1 cellular context compared by ENCODE assay signal in the genomic region with DNA sequence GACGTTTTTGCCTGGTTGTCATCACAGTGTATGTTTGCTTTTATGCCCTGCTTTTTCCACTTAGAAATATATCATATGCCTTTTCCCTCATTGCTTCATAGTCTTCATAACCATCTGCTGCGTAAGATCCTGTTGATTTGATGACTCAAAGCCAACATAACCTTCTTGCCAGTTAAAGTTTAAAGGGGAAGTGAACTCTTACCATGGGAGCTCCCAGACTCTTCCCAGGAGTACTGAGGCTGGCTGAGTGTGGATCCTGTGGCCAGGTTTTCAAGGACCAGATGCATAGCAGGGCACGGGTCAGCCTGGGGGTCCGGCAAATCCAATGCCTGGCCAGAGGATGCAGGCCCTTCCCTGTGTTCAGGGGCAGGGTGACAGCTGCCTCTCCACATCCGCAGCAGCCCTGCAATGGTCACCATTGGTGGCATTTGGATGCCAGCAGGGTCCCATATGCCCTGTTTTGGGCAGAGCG.
TF ChIP-seq lines count a peak whose summit lies in the region.

No MANE protein-coding gene starts in this region.

TF ChIP-seq in A549, 52 proteins besides CTCF, POLR2A, EP300 and RAD21:
- no peak for TF ChIP-seq CBX8 (IDR thresholded peaks at IDR 0.05)
- peak; percentile 94 to 99 for TF ChIP-seq CEBPB (IDR thresholded peaks at IDR 0.05)
- TF ChIP-seq HES2 (IDR thresholded peaks at IDR 0.05), result peak; percentile 86; the same call in 1 of the 2 replicates
- peak; percentile 9; the same call in 1 of the 2 replicates for TF ChIP-seq ZSCAN20 (CRISPR knock-in tag; IDR thresholded peaks at IDR 0.05)
- no peak for TF ChIP-seq BHLHE40 (IDR thresholded peaks at IDR 0.05; ENCODE audit: low read depth, low read length)
- TF ChIP-seq SMC3 (IDR thresholded peaks at IDR 0.05), result 0 out of 3 replicates have a peak, but pooled peaks have one; percentile 14
- 0 out of 2 replicates have a peak, but pooled peaks have one; percentile 57 for TF ChIP-seq HOXB5 (CRISPR knock-in tag; IDR thresholded peaks at IDR 0.05)
- peak; percentile 52 for TF ChIP-seq MAFK (IDR thresholded peaks at IDR 0.05; ENCODE audit: partially characterized antibody)
- no peak for TF ChIP-seq HDAC2 (IDR thresholded peaks at IDR 0.05)
- peak; percentile 8; the same call in 1 of the 2 replicates for TF ChIP-seq EHF (CRISPR knock-in tag; IDR thresholded peaks at IDR 0.05)
- TF ChIP-seq FOSL2 (IDR thresholded peaks at IDR 0.05), result peak; percentile 95
- TF ChIP-seq FOSL2 (CRISPR knock-in tag; IDR thresholded peaks at IDR 0.05), result peak; percentile 98
- TF ChIP-seq PBX3 (IDR thresholded peaks at IDR 0.05), result peak; percentile 59; the same call in 1 of the 2 replicates
- TF ChIP-seq JUNB (IDR thresholded peaks at IDR 0.05), result peak; percentile 95
- TF ChIP-seq MAX (IDR thresholded peaks at IDR 0.05), result peak; percentile 85
- TF ChIP-seq, protein P1, sequence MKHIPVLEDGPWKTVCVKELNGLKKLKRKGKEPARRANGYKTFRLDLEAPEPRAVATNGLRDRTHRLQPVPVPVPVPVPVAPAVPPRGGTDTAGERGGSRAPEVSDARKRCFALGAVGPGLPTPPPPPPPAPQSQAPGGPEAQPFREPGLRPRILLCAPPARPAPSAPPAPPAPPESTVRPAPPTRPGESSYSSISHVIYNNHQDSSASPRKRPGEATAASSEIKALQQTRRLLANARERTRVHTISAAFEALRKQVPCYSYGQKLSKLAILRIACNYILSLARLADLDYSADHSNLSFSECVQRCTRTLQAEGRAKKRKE (CRISPR knock-in tag; IDR thresholded peaks at IDR 0.05; ENCODE audit: low read depth), result no peak
- TF ChIP-seq GATA3 (IDR thresholded peaks at IDR 0.05; ENCODE audit: borderline replicate concordance), result peak; percentile 92
- TF ChIP-seq JUN (IDR thresholded peaks at IDR 0.05), result peak; percentile 95
- TF ChIP-seq, protein P2, sequence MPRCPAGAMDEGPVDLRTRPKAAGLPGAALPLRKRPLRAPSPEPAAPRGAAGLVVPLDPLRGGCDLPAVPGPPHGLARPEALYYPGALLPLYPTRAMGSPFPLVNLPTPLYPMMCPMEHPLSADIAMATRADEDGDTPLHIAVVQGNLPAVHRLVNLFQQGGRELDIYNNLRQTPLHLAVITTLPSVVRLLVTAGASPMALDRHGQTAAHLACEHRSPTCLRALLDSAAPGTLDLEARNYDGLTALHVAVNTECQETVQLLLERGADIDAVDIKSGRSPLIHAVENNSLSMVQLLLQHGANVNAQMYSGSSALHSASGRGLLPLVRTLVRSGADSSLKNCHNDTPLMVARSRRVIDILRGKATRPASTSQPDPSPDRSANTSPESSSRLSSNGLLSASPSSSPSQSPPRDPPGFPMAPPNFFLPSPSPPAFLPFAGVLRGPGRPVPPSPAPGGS (IDR thresholded peaks at IDR 0.05), result peak; percentile 88; the same call in 2 of the 3 replicates
- TF ChIP-seq FOXS1 (CRISPR knock-in tag; IDR thresholded peaks at IDR 0.05), result peak; percentile 37; the same call in 1 of the 2 replicates
